11 cellular contexts compared by ENCODE assay signal in genomic region chr6:138278326-138278725, GRCh38.
DNase-seq lines count a peak whose midpoint lies in the region; ATAC-seq lines count a peak whose summit lies in the region.
"Had no signal": no experiment of that assay in that cellular context is flagged by ENCODE, and none has a peak within 500 bp of the region (broad histone marks: within the 10 kb centered on the region; RNA-seq: fewer than 3 reads in every experiment).

No MANE protein-coding gene starts in this region.

- intact Hi-C loops in posterior vena cava (cut with DNase I), result no loop called here

- peak; percentile 75 for ATAC-seq in esophagus mucosa
- no peak for ATAC-seq in HG03135 (IDR thresholded peaks at IDR 0.05; ENCODE audit: unreplicated experiment)
- no peak for ATAC-seq in GM19467 (IDR thresholded peaks at IDR 0.05; ENCODE audit: unreplicated experiment)

- DNase-seq in Daoy (ENCODE audit: low read depth) (peak; percentile 14), NCI-H226 (peak; percentile 10), myocyte (ENCODE audit: low read depth) (peak; percentile 2), posterior vena cava (ENCODE audit: low spot score) (no peak), NCI-H2107 (lab: John Stamatoyannopoulos, UW) (no peak)
- DNase-seq: colonic mucosa, spleen, T-helper 2 cell had no signal

Comparison
In these comparisons a context has a peak if more than half of its experiments do, and no peak if none do; other contexts are left out.
1. DNase-seq: peak in Daoy (single experiment), NCI-H226 (single experiment) and myocyte (single experiment); none in posterior vena cava (single experiment) and NCI-H2107 (single experiment).